ENCODE assay signal across 25 cellular contexts in the genomic region with DNA sequence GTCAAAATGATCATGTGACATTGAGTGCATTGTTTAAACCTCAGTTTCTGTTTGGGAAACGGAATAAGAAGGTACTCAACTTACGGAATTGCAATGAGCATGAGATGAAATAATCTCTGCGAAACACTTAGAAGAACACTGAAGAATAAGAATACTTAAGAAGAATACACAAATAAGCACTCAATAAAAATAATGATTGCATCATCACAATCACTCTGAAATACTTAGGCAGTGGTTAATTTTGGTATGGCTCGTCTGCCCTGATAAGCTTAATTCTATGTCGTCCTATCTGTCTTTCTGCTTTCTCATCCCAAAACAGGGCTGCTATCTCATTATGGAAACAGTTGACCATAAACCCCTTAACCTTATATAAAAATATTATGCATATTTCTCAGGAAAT.
"Had no signal": no experiment of that assay in that cellular context is flagged by ENCODE, and none has a peak within 500 bp of the region (broad histone marks: within the 10 kb centered on the region; RNA-seq: fewer than 3 reads in every experiment).

No MANE protein-coding gene starts in this region.

- H3K4me2 ChIP-seq: hepatocyte had no signal

- H3K27me3 ChIP-seq: hepatocyte, pancreas, sigmoid colon, spleen, suprapubic skin, tibial artery, upper lobe of right lung had no signal

- FAIRE-seq: pancreas, small intestine, urothelium cell line had no signal

- H3K79me2 ChIP-seq: hepatocyte had no signal

- H3K4me3 ChIP-seq: hepatocyte, left ventricle myocardium inferior, lung, pancreas, prostate gland, sigmoid colon, spleen, suprapubic skin, thoracic aorta, tibial artery, upper lobe of right lung had no signal

- H3K9me3 ChIP-seq: left ventricle myocardium inferior, pancreas, prostate gland, sigmoid colon, spleen, suprapubic skin, thoracic aorta, tibial artery, upper lobe of right lung had no signal

- DNase-seq: islet precursor cell; left ventricle myocardium inferior; mesendoderm; naive B cell; nucleus accumbens; pancreas; posterior cingulate gyrus; retina; right cardiac atrium; sigmoid colon; small intestine; spleen; stimulated activated CD4-positive, alpha-beta T cell treated with anti-CD3 and anti-CD28 coated beads, Interleukin-4, amount 100 ng/mL, for 24 hours; stimulated activated naive CD4-positive, alpha-beta T cell; tibial artery; trophoblast cell; upper lobe of right lung had no signal

- H3K36me3 ChIP-seq: left ventricle myocardium inferior, pancreas, prostate gland, sigmoid colon, spleen, suprapubic skin, thoracic aorta, tibial artery, upper lobe of right lung had no signal

- H3K4me1 ChIP-seq: prostate gland, suprapubic skin, tibial artery, upper lobe of right lung had no signal

- ATAC-seq: natural killer cell treated with Interleukin-12 subunit alpha and Interleukin-12 subunit beta and Interleukin-15 and Interleukin-18, amount 100 ng/mL, for 72 hours; pancreas; right cardiac atrium; stimulated activated effector memory CD8-positive, alpha-beta T cell treated with anti-CD3 and anti-CD28 coated beads, Interleukin-12 subunit alpha, Interleukin-12 subunit beta, amount 100 ng/mL, for 72 hours; upper lobe of right lung had no signal

- H3K27ac ChIP-seq: hepatocyte, left ventricle myocardium inferior, pancreas, prostate gland, sigmoid colon, suprapubic skin, thoracic aorta, tibial artery, upper lobe of right lung had no signal

- H2AFZ ChIP-seq: hepatocyte had no signal
